In the genomic region with DNA sequence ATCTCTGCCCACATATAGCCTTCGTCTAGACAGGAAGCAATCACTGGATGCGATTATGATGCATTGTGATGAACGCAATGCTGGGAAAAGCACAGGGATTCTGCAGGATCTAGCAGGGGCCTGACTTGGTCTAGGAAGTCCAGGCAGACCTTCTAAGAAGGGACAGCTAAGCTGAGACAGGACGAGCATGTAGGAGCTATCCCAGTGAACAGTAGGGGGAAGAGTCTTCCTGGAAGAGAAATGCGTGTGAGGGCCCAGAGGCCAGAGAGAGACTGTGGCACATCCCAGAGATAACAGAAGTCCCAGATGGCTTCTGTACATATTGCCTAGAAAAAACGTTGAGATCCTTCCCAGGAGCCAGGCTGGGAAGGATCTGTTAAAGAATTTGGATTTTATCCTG, we compare ENCODE assay signal across 1 cellular context.
TF ChIP-seq lines count a peak whose summit lies in the region.

No MANE protein-coding gene starts in this region.

TF ChIP-seq in GM23338, 12 proteins besides CTCF, POLR2A, EP300 and RAD21 (continued from another document):
- TF ChIP-seq, protein P1, sequence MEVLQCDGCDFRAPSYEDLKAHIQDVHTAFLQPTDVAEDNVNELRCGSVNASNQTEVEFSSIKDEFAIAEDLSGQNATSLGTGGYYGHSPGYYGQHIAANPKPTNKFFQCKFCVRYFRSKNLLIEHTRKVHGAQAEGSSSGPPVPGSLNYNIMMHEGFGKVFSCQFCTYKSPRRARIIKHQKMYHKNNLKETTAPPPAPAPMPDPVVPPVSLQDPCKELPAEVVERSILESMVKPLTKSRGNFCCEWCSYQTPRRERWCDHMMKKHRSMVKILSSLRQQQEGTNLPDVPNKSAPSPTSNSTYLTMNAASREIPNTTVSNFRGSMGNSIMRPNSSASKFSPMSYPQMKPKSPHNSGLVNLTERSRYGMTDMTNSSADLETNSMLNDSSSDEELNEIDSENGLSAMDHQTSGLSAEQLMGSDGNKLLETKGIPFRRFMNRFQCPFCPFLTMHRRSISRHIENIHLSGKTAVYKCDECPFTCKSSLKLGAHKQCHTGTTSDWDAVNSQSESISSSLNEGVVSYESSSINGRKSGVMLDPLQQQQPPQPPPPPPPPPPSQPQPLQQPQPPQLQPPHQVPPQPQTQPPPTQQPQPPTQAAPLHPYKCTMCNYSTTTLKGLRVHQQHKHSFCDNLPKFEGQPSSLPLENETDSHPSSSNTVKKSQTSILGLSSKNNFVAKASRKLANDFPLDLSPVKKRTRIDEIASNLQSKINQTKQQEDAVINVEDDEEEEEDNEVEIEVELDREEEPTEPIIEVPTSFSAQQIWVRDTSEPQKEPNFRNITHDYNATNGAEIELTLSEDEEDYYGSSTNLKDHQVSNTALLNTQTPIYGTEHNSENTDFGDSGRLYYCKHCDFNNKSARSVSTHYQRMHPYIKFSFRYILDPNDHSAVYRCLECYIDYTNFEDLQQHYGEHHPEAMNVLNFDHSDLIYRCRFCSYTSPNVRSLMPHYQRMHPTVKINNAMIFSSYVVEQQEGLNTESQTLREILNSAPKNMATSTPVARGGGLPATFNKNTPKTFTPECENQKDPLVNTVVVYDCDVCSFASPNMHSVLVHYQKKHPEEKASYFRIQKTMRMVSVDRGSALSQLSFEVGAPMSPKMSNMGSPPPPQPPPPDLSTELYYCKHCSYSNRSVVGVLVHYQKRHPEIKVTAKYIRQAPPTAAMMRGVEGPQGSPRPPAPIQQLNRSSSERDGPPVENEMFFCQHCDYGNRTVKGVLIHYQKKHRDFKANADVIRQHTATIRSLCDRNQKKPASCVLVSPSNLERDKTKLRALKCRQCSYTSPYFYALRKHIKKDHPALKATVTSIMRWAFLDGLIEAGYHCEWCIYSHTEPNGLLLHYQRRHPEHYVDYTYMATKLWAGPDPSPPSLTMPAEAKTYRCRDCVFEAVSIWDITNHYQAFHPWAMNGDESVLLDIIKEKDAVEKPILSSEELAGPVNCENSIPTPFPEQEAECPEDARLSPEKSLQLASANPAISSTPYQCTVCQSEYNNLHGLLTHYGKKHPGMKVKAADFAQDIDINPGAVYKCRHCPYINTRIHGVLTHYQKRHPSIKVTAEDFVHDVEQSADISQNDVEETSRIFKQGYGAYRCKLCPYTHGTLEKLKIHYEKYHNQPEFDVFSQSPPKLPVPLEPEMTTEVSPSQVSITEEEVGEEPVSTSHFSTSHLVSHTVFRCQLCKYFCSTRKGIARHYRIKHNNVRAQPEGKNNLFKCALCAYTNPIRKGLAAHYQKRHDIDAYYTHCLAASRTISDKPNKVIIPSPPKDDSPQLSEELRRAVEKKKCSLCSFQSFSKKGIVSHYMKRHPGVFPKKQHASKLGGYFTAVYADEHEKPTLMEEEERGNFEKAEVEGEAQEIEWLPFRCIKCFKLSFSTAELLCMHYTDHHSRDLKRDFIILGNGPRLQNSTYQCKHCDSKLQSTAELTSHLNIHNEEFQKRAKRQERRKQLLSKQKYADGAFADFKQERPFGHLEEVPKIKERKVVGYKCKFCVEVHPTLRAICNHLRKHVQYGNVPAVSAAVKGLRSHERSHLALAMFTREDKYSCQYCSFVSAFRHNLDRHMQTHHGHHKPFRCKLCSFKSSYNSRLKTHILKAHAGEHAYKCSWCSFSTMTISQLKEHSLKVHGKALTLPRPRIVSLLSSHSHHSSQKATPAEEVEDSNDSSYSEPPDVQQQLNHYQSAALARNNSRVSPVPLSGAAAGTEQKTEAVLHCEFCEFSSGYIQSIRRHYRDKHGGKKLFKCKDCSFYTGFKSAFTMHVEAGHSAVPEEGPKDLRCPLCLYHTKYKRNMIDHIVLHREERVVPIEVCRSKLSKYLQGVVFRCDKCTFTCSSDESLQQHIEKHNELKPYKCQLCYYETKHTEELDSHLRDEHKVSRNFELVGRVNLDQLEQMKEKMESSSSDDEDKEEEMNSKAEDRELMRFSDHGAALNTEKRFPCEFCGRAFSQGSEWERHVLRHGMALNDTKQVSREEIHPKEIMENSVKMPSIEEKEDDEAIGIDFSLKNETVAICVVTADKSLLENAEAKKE (CRISPR knock-in tag; IDR thresholded peaks at IDR 0.05), result no peak
- no peak for TF ChIP-seq JUNB (IDR thresholded peaks at IDR 0.05; ENCODE audit: unreplicated experiment)
- TF ChIP-seq EZH2phosphoT487 (IDR thresholded peaks at IDR 0.05; ENCODE audit: unreplicated experiment), result no peak
- TF ChIP-seq, protein P2, sequence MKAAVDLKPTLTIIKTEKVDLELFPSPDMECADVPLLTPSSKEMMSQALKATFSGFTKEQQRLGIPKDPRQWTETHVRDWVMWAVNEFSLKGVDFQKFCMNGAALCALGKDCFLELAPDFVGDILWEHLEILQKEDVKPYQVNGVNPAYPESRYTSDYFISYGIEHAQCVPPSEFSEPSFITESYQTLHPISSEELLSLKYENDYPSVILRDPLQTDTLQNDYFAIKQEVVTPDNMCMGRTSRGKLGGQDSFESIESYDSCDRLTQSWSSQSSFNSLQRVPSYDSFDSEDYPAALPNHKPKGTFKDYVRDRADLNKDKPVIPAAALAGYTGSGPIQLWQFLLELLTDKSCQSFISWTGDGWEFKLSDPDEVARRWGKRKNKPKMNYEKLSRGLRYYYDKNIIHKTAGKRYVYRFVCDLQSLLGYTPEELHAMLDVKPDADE (IDR thresholded peaks at IDR 0.05), result no peak
- TF ChIP-seq ZNF331 (CRISPR knock-in tag; IDR thresholded peaks at IDR 0.05; ENCODE audit: low read depth), result no peak
- no peak for TF ChIP-seq EZH2 (IDR thresholded peaks at IDR 0.05; ENCODE audit: low read depth, unreplicated experiment)
